32 cellular contexts compared by ENCODE assay signal in the genomic region with DNA sequence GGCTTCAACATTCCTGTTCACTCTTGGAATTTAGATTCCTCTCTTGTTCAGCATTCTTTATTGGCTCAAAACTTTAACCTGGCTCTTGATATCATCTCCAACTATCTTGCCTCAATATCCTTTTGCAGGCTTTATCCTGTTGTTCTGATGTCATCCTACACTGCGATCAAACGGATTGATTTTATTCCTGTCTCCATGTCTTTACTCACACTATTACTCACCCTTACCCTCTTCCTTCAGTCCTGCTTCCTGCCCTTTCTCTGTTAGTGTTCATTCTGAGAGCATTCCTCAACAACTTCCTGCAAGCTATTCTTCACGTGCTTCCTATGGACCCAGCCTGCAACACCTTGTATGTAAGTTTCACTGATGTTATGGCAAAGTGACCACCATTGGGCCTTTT.
DNase-seq lines count a peak whose midpoint lies in the region; ATAC-seq and TF ChIP-seq lines count a peak whose summit lies in the region.
"Had no signal": no experiment of that assay in that cellular context is flagged by ENCODE, and none has a peak within 500 bp of the region (broad histone marks: within the 10 kb centered on the region; RNA-seq: fewer than 3 reads in every experiment).

No MANE protein-coding gene starts in this region.

- no peaks in the 10 kb centered on the region for H3K9me3 ChIP-seq in PC-3 (ENCODE audit: low read length)
- H3K9me3 ChIP-seq in mammary epithelial cell (replicated peaks; ENCODE audit: insufficient read depth, low read length): no peaks in the 10 kb centered on the region
- H3K9me3 ChIP-seq: A549, right lobe of liver, SJCRH30, spleen, thyroid gland, vagina had no signal

- no peaks in the 10 kb centered on the region for H3K27me3 ChIP-seq in PC-3 (ENCODE audit: low read length)
- no peaks in the 10 kb centered on the region for H3K27me3 ChIP-seq in mammary epithelial cell (ENCODE audit: insufficient read depth, low read length)
- H3K27me3 ChIP-seq: right lobe of liver, SJCRH30, spleen, thyroid gland, vagina had no signal

- H3K4me3 Mint-ChIP-seq in nephron progenitor cell: no peak overlapping the region
- H3K4me3 Mint-ChIP-seq: activated CD4-positive, alpha-beta T cell treated with anti-CD3 and anti-CD28 coated beads, Interleukin-2, amount 10 ng/mL, durations not matched to agents 24 days and 14 days; CD4-positive, alpha-beta T cell; dendritic cell treated with granulocyte-macrophage colony-stimulating factor and Interleukin-4, amounts not matched to agents 40 ng/mL and 50 ng/mL, for 4 days; endodermal cell had no signal

- H3K79me2 ChIP-seq in PC-3 (ENCODE audit: low read length) (no peaks in the 10 kb centered on the region), mammary epithelial cell (ENCODE audit: insufficient read depth, low read length) (no peaks in the 10 kb centered on the region)

- no peak overlapping the region for H3K9ac ChIP-seq in PC-3 (ENCODE audit: low read length)
- H3K9ac ChIP-seq in mammary epithelial cell (ENCODE audit: insufficient read depth, low read length): no peak overlapping the region
- H3K9ac ChIP-seq: KMS-11 had no signal

- H3K4me1 ChIP-seq in PC-3 (ENCODE audit: insufficient read depth, low read length): no peaks in the 10 kb centered on the region
- peaks cover 13% of the 10 kb centered on the region for H3K4me1 ChIP-seq in mammary epithelial cell (ENCODE audit: insufficient read depth, low read length)
- H3K4me1 ChIP-seq: A549, left ventricle myocardium inferior, right lobe of liver, SJCRH30, spleen, thyroid gland, vagina had no signal

- no peaks in the 10 kb centered on the region for H3K4me1 Mint-ChIP-seq in nephron progenitor cell
- H3K4me1 Mint-ChIP-seq: activated CD4-positive, alpha-beta T cell treated with anti-CD3 and anti-CD28 coated beads, Interleukin-2, amount 10 ng/mL, durations not matched to agents 24 days and 14 days; endodermal cell had no signal

- TF ChIP-seq CTCF in PC-3 (conservative IDR thresholded peaks at IDR 0.05; ENCODE audit: low read depth, low read length) (no peak), mammary epithelial cell (conservative IDR thresholded peaks at IDR 0.05 in 1 of 2, IDR thresholded peaks at IDR 0.05 in 1 of 2; ENCODE audit: extremely low read depth in 1 of 2, insufficient read depth in 1 of 2, low read depth in 1 of 2, low read length in 2 of 2) (no peak), nephron progenitor cell (IDR thresholded peaks at IDR 0.05) (no peak)

- no peaks in the 10 kb centered on the region for H3F3A ChIP-seq in PC-3 (ENCODE audit: low read length, unreplicated experiment)

- dilution Hi-C loops in mammary epithelial cell (cut with HindIII; ENCODE audit: low sequenced_read_pairs): no loop called here

- intact Hi-C loops in PC-3 (cut with micrococcal nuclease): no loop called here
- intact Hi-C loops in mammary epithelial cell (cut with micrococcal nuclease): no loop called here

- peaks cover 14% of the 10 kb centered on the region for H3K36me3 Mint-ChIP-seq in nephron progenitor cell (ENCODE audit: low read depth)

- peaks cover 31% of the 10 kb centered on the region for H3K9me3 Mint-ChIP-seq in nephron progenitor cell
- H3K9me3 Mint-ChIP-seq: activated CD4-positive, alpha-beta T cell treated with anti-CD3 and anti-CD28 coated beads, Interleukin-2, amount 10 ng/mL, durations not matched to agents 24 days and 14 days; CD4-positive, alpha-beta T cell; dendritic cell treated with granulocyte-macrophage colony-stimulating factor and Interleukin-4, amounts not matched to agents 40 ng/mL and 50 ng/mL, for 4 days had no signal

- peaks cover 15% of the 10 kb centered on the region for H3K27me3 Mint-ChIP-seq in nephron progenitor cell (ENCODE audit: low read depth, poor library complexity)

- H3K27ac ChIP-seq in PC-3 (ENCODE audit: low read length): no peak overlapping the region
- no peak overlapping the region for H3K27ac ChIP-seq in mammary epithelial cell (ENCODE audit: insufficient read depth, low read depth, low read length)
- H3K27ac ChIP-seq: A549, HL-60, KMS-11, left ventricle myocardium inferior, PC-9, right lobe of liver, SJCRH30, spleen, thyroid gland, vagina had no signal

- H3K27ac Mint-ChIP-seq in nephron progenitor cell: no peak overlapping the region
- H3K27ac Mint-ChIP-seq: activated CD4-positive, alpha-beta T cell treated with anti-CD3 and anti-CD28 coated beads, Interleukin-2, amount 10 ng/mL, durations not matched to agents 24 days and 14 days; CD4-positive, alpha-beta T cell; dendritic cell treated with granulocyte-macrophage colony-stimulating factor and Interleukin-4, amounts not matched to agents 40 ng/mL and 50 ng/mL, for 4 days; endodermal cell had no signal

- H3K4me2 ChIP-seq in PC-3 (ENCODE audit: low read length) (no peak overlapping the region), mammary epithelial cell (ENCODE audit: insufficient read depth, low read depth, low read length) (peak overlapping the region; percentile 28)
- H3K4me2 ChIP-seq: A549, KMS-11, PC-9 had no signal

- ATAC-seq in PC-3 (no peak), HG03159 (IDR thresholded peaks at IDR 0.05; ENCODE audit: unreplicated experiment) (no peak)
- ATAC-seq: A549, GM12878, right lobe of liver had no signal

- H4K20me1 ChIP-seq in PC-3 (ENCODE audit: low read length) (no peaks in the 10 kb centered on the region), mammary epithelial cell (ENCODE audit: insufficient read depth, low read length) (no peaks in the 10 kb centered on the region)

- DNase-seq in EH (ENCODE audit: low read depth): peak; percentile 42
- DNase-seq in PC-3: peak; percentile 26
- peak; percentile 62 for DNase-seq in mammary epithelial cell
- DNase-seq in iris pigment epithelial cell (ENCODE audit: low read depth): peak; percentile 31
- no peak for DNase-seq in stimulated activated CD8-positive, alpha-beta memory T cell treated with anti-CD3 and anti-CD28 coated beads, Interleukin-4, amount 100 ng/mL, for 48 hours
- no peak for DNase-seq in SIG-M5 (lab: John Stamatoyannopoulos, UW)
- DNase-seq in nephron progenitor cell: no peak
- DNase-seq: activated CD4-positive, alpha-beta T cell treated with anti-CD3 and anti-CD28 coated beads, Interleukin-2, amount 10 ng/mL, durations not matched to agents 24 days and 14 days; activated CD8-positive, alpha-beta memory T cell treated with anti-CD3 and anti-CD28 coated beads for 24 hours; activated gamma-delta T cell; activated T-cell treated with anti-CD3 and anti-CD28 coated beads, Interleukin-2, amount 50 U/mL, for 1 hour; CD4-positive, alpha-beta T cell; endodermal cell; left ventricle myocardium inferior; NCI-H1417 treated with DMSO at 0.1 percent for 48 hours; NCI-H2081; NCI-H2227 treated with DMSO at 0.1 percent for 48 hours; NCI-H526 treated with DMSO at 0.1 percent for 48 hours; PC-9; right lobe of liver; SJCRH30; spleen; stimulated activated CD4-positive, alpha-beta T cell treated with anti-CD3 and anti-CD28 coated beads, Interleukin-2, amount 100 ng/mL, for 24 hours; T1000; thyroid gland had no signal

- H3K4me3 ChIP-seq in PC-3 (ENCODE audit: low read length): no peak overlapping the region
- H3K4me3 ChIP-seq in mammary epithelial cell (replicated peaks in 1 of 3; ENCODE audit: insufficient read depth in 1 of 3, low read depth in 2 of 3, low read length in 3 of 3): no peak overlapping the region
- H3K4me3 ChIP-seq: A549, GM12878, left ventricle myocardium inferior, PC-9, right lobe of liver, SJCRH30, spleen, thyroid gland, vagina had no signal

- no peak overlapping the region for H2AFZ ChIP-seq in PC-3 (ENCODE audit: low read length)
- H2AFZ ChIP-seq in mammary epithelial cell (ENCODE audit: low read depth, low read length): peak overlapping the region; percentile 57
- H2AFZ ChIP-seq: PC-9 had no signal

- CTCF ChIA-PET in PC-3 (lab: Charles Lee) (no interaction called here), mammary epithelial cell (lab: Charles Lee; ENCODE audit: low non-redundant PET) (no interaction called here)

- H3K9me2 ChIP-seq in PC-3 (replicated peaks; ENCODE audit: low read length): no peaks in the 10 kb centered on the region

- BruUV-seq in PC-3 (replicated peaks; lab: Mats Ljungman, UMichigan) (no TSS peak), mammary epithelial cell (replicated peaks; lab: Mats Ljungman, UMichigan) (no TSS peak)

- 27% methylated on average over 3 of the region's 3 CpGs for WGBS in mammary epithelial cell (ENCODE audit: low coverage, missing lambda C conversion rate)

- POLR2A ChIA-PET in PC-3 (lab: Charles Lee; ENCODE audit: unreplicated experiment): interaction anchor here (0.6 kb wide), 1 partner anchor 69 kb away, joined by 3 read pairs; no protein-coding TSS in a partner anchor

- H3K36me3 ChIP-seq in PC-3 (ENCODE audit: low read depth, low read length) (no peaks in the 10 kb centered on the region), mammary epithelial cell (ENCODE audit: insufficient read depth, low read length) (no peaks in the 10 kb centered on the region)
- H3K36me3 ChIP-seq: left ventricle myocardium inferior, right lobe of liver, SJCRH30, spleen, thyroid gland, vagina had no signal

- in situ Hi-C loops in mammary epithelial cell (cut with MboI; ENCODE audit: low sequenced_read_pairs in 2 of 2): no loop called here

Comparison
In these comparisons a context has a peak if more than half of its experiments do, and no peak if none do; other contexts are left out.
1. DNase-seq: peak in EH (single experiment), PC-3 (single experiment), mammary epithelial cell (single experiment) and iris pigment epithelial cell (single experiment); none in stimulated activated CD8-positive, alpha-beta memory T cell treated with anti-CD3 and anti-CD28 coated beads, Interleukin-4, amount 100 ng/mL, for 48 hours (single experiment), SIG-M5 (single experiment) and nephron progenitor cell (single experiment).